Comparison of ENCODE assay signal across 9 cellular contexts in genomic region chr1:119327436-119328155, GRCh38. TPM values are rescaled to one million over a fixed set of nuclear protein-coding genes. Genes with fewer than 3 reads are reported as not detected.
DNase-seq lines count a peak whose midpoint lies in the region; ATAC-seq and TF ChIP-seq lines count a peak whose summit lies in the region.
"Had no signal": no experiment of that assay in that cellular context is flagged by ENCODE, and none has a peak within 500 bp of the region (broad histone marks: within the 10 kb centered on the region; RNA-seq: fewer than 3 reads in every experiment).

No MANE protein-coding gene starts in this region.

- H3K36me3 ChIP-seq in neuron (ENCODE audit: insufficient read depth, low read length), result no peaks in the 10 kb centered on the region
- no peaks in the 10 kb centered on the region for H3K36me3 ChIP-seq in aorta (ENCODE audit: control insufficient read depth in 1 of 2, insufficient read depth in 2 of 2, low read length in 1 of 2)

- H3K27ac ChIP-seq in aorta (ENCODE audit: low read depth in 1 of 2, low read length in 2 of 2), result no peak overlapping the region

- DNase-seq in NCI-H1694 (lab: John Stamatoyannopoulos, UW) (peak; percentile 18), foreskin melanocyte (peak; percentile 32), aorta (peak; percentile 53 to 77)
- DNase-seq in activated T-cell treated with anti-CD3 and anti-CD28 coated beads, Interleukin-2, amount 50 U/mL, for 1 hour, result peak; percentile 39

- no peaks in the 10 kb centered on the region for H3K27me3 ChIP-seq in neuron (ENCODE audit: insufficient read depth, low read length)
- H3K27me3 ChIP-seq in aorta (ENCODE audit: control insufficient read depth in 1 of 2, insufficient read depth in 2 of 2, low read length in 1 of 2), result no peaks in the 10 kb centered on the region

- H3K9me3 ChIP-seq in neuron (ENCODE audit: low read length) (no peaks in the 10 kb centered on the region), aorta (ENCODE audit: control insufficient read depth, low read length) (no peaks in the 10 kb centered on the region)

- TF ChIP-seq CTCF in GM12874 (IDR thresholded peaks at IDR 0.05; ENCODE audit: insufficient read depth, low read depth, low read length), result peak; percentile 60

- H3K4me3 ChIP-seq in neuron (ENCODE audit: low read length) (peak overlapping the region; percentile 52), aorta (ENCODE audit: low read length in 2 of 2) (peak overlapping the region; percentile 4 to 21)

- H2AFZ ChIP-seq in neuron (ENCODE audit: low read depth, low read length), result peak overlapping the region; percentile 93

- intact Hi-C loops in aorta (cut with DNase I), result no loop called here

- WGBS in aorta, 2 donors, result 4 to 5% methylated on average over 34 of the region's 34 CpGs

- peaks cover 27% of the 10 kb centered on the region for H3K4me1 ChIP-seq in neuron (ENCODE audit: insufficient read depth, low read length)
- no peaks in the 10 kb centered on the region for H3K4me1 ChIP-seq in aorta (ENCODE audit: control insufficient read depth in 1 of 2, insufficient read depth in 2 of 2, low read length in 2 of 2)

- ATAC-seq in aorta (ENCODE audit: low FRiP score) (no peak), GM21825 (IDR thresholded peaks at IDR 0.05; ENCODE audit: unreplicated experiment) (no peak), HG02763 (IDR thresholded peaks at IDR 0.05; ENCODE audit: unreplicated experiment) (no peak)

RNA-seq across cellular contexts. Expression of gene HAO2, which starts 41.0 kb away (rescaled TPM):
- total RNA-seq in aorta, result not detected
- not detected for polyA plus RNA-seq in aorta
- total RNA-seq: T-helper 2 cell treated with Interferon-gamma antibody and Interleukin-4, amounts not matched to agents 100 ng/mL and 5 ng/mL, for 36 hours had no signal
